Comparison of ENCODE assay signal across 8 cellular contexts in genomic region chr6:37051138-37052026, GRCh38. TPM values are rescaled to one million over a fixed set of nuclear protein-coding genes. Genes with fewer than 3 reads are reported as not detected.
A peak's percentile ranks its signal among the peaks of the same experiment; 100 is the strongest.
DNase-seq lines count a peak whose midpoint lies in the region; ATAC-seq lines count a peak whose summit lies in the region.

No MANE protein-coding gene starts in this region.

- no peak overlapping the region for H2AFZ ChIP-seq in mesenchymal stem cell (ENCODE audit: low read depth, low read length)

- peak; percentile 62 for ATAC-seq in activated CD8-positive, alpha-beta T cell treated with anti-CD3 and anti-CD28 coated beads, Interleukin-2, amount 10 ng/mL, durations not matched to agents 7 days and 5 days
- no peak for ATAC-seq in GM21717 (IDR thresholded peaks at IDR 0.05; ENCODE audit: unreplicated experiment)

- H2BK15ac ChIP-seq in mesenchymal stem cell (ENCODE audit: low read depth, poor library complexity, severe bottlenecking): no peak overlapping the region

- H2BK5ac ChIP-seq in mesenchymal stem cell (ENCODE audit: low read depth, low read length, poor library complexity, severe bottlenecking): no peak overlapping the region

- no peak overlapping the region for H3K27ac ChIP-seq in mesenchymal stem cell (ENCODE audit: low read length, poor library complexity, severe bottlenecking)

- no peak overlapping the region for H3K23ac ChIP-seq in mesenchymal stem cell (ENCODE audit: low read length in 2 of 2)

- H3K4me2 ChIP-seq in mesenchymal stem cell (ENCODE audit: low read length, poor library complexity, severe bottlenecking): no peak overlapping the region

- H3K4me1 ChIP-seq in mesenchymal stem cell (ENCODE audit: control insufficient read depth, insufficient read depth, low read depth, low read length): peaks cover 24% of the 10 kb centered on the region

- peaks cover 9% of the 10 kb centered on the region for H3K36me3 Mint-ChIP-seq in activated CD8-positive, alpha-beta T cell treated with anti-CD3 and anti-CD28 coated beads, Interleukin-2, amount 10 ng/mL, durations not matched to agents 7 days and 5 days (ENCODE audit: low read depth)

- peak overlapping the region; percentile 49 for H2AK5ac ChIP-seq in mesenchymal stem cell (ENCODE audit: low read length, severe bottlenecking)

- CTCF ChIA-PET in activated CD8-positive, alpha-beta T cell treated with anti-CD3 and anti-CD28 coated beads, Interleukin-2, amount 10 ng/mL, durations not matched to agents 7 days and 5 days (lab: Charles Lee): interaction anchor here (0.7 to 18.3 kb wide), 30 partner anchors 8 to 263 kb away, joined by 3 to 506 read pairs (median 5); partner anchors contain the start of genes C6orf89, PIM1 and PPIL1

- peak overlapping the region; percentile 28 for H4K8ac ChIP-seq in mesenchymal stem cell (ENCODE audit: low read length)

- no peaks in the 10 kb centered on the region for H3K9me3 Mint-ChIP-seq in activated CD8-positive, alpha-beta T cell treated with anti-CD3 and anti-CD28 coated beads, Interleukin-2, amount 10 ng/mL, durations not matched to agents 7 days and 5 days (ENCODE audit: insufficient read depth)

- no peak overlapping the region for H3K9ac ChIP-seq in mesenchymal stem cell (ENCODE audit: low read length)

- no peak overlapping the region for H3K14ac ChIP-seq in mesenchymal stem cell (ENCODE audit: low read length in 2 of 2)

- DNase-seq in DMS53 (lab: John Stamatoyannopoulos, UW): peak; percentile 86
- DNase-seq in HT-29 (ENCODE audit: low spot score): peak; percentile 85
- DNase-seq in NK-92 (lab: John Stamatoyannopoulos, UW; ENCODE audit: unreplicated experiment): peak; percentile 26
- peak; percentile 95 for DNase-seq in activated CD8-positive, alpha-beta T cell treated with anti-CD3 and anti-CD28 coated beads, Interleukin-2, amount 10 ng/mL, durations not matched to agents 7 days and 5 days
- peak; percentile 93 for DNase-seq in ecto neural progenitor cell (ENCODE audit: low spot score)
- DNase-seq in mesenchymal stem cell: peak; percentile 79
- peak; percentile 81 for DNase-seq in stimulated activated CD8-positive, alpha-beta memory T cell treated with anti-CD3 and anti-CD28 coated beads, Interleukin-15, amount 100 ng/mL, for 1 hour (ENCODE audit: low read depth)

- no peak overlapping the region for H3K4me3 ChIP-seq in mesenchymal stem cell (ENCODE audit: insufficient read depth in 1 of 2, low read depth in 1 of 2, low read length in 2 of 2)

- no peaks in the 10 kb centered on the region for H3K9me3 ChIP-seq in mesenchymal stem cell (ENCODE audit: control insufficient read depth, low read length)

- WGBS in mesenchymal stem cell: 26% methylated on average over 23 of the region's 25 CpGs

- H3K79me1 ChIP-seq in mesenchymal stem cell (replicated peaks; ENCODE audit: low read length, poor library complexity, severe bottlenecking): no peaks in the 10 kb centered on the region

- H3K4me3 Mint-ChIP-seq in activated CD8-positive, alpha-beta T cell treated with anti-CD3 and anti-CD28 coated beads, Interleukin-2, amount 10 ng/mL, durations not matched to agents 7 days and 5 days: peak overlapping the region; percentile 80

- peaks cover 76% of the 10 kb centered on the region for H3K4me1 Mint-ChIP-seq in activated CD8-positive, alpha-beta T cell treated with anti-CD3 and anti-CD28 coated beads, Interleukin-2, amount 10 ng/mL, durations not matched to agents 7 days and 5 days (ENCODE audit: low read depth)

- H3K18ac ChIP-seq in mesenchymal stem cell (ENCODE audit: low read depth in 1 of 2, low read length in 2 of 2): peak overlapping the region; percentile 40 to 64

- no peak overlapping the region for H2BK120ac ChIP-seq in mesenchymal stem cell (ENCODE audit: low read depth, low read length)

- H3K27ac Mint-ChIP-seq in activated CD8-positive, alpha-beta T cell treated with anti-CD3 and anti-CD28 coated beads, Interleukin-2, amount 10 ng/mL, durations not matched to agents 7 days and 5 days: peak overlapping the region; percentile 89

- H4K91ac ChIP-seq in mesenchymal stem cell (ENCODE audit: low read length): peak overlapping the region; percentile 37

- no peaks in the 10 kb centered on the region for H3K36me3 ChIP-seq in mesenchymal stem cell (ENCODE audit: control insufficient read depth in 1 of 2, insufficient read depth in 2 of 2, low read depth in 1 of 2, low read length in 2 of 2)

- H3K4ac ChIP-seq in mesenchymal stem cell (ENCODE audit: low read depth in 1 of 2, low read length in 2 of 2): peak overlapping the region in 1 of 2 experiments; percentile 9

- H3K27me3 Mint-ChIP-seq in activated CD8-positive, alpha-beta T cell treated with anti-CD3 and anti-CD28 coated beads, Interleukin-2, amount 10 ng/mL, durations not matched to agents 7 days and 5 days (ENCODE audit: low read depth): no peaks in the 10 kb centered on the region

- POLR2A ChIA-PET in activated CD8-positive, alpha-beta T cell treated with anti-CD3 and anti-CD28 coated beads, Interleukin-2, amount 10 ng/mL, durations not matched to agents 7 days and 5 days (lab: Charles Lee): interaction anchor here (0.7 to 14.7 kb wide), 23 partner anchors 13 to 382 kb away, joined by 3 to 574 read pairs (median 4); partner anchors contain the start of genes CMTR1, MTCH1, PIM1 and TBC1D22B

- peak overlapping the region; percentile 75 to 96 for H2BK12ac ChIP-seq in mesenchymal stem cell (ENCODE audit: low read length in 2 of 2)

- peaks cover 0 to 9% of the 10 kb centered on the region in 2 experiments for H3K27me3 ChIP-seq in mesenchymal stem cell (ENCODE audit: control insufficient read depth in 1 of 2, insufficient read depth in 1 of 2, low read length in 2 of 2)

RNA-seq across cellular contexts. Expression of gene FGD2, which starts 45.9 kb away (rescaled TPM):
- total RNA-seq in HT-29 (2014; rRNA removed; shearing (Covaris generic)): 0.31 and 0.53 TPM in 2 replicates
- total RNA-seq in activated CD8-positive, alpha-beta T cell treated with anti-CD3 and anti-CD28 coated beads, Interleukin-2, amount 10 ng/mL, durations not matched to agents 7 days and 5 days: 10 to 100 TPM; 10.1 to 12.1 TPM
- polyA plus RNA-seq in mesenchymal stem cell (2013, experiment 1 of 2): 0.03 TPM
- not detected for polyA plus RNA-seq in mesenchymal stem cell (2013, experiment 2 of 2)

Comparison
In these comparisons a context has a peak if more than half of its experiments do, and no peak if none do; other contexts are left out.
1. DNase-seq: peak in every context shown above with its lines; median percentile 95 in activated CD8-positive, alpha-beta T cell treated with anti-CD3 and anti-CD28 coated beads, Interleukin-2, amount 10 ng/mL, durations not matched to agents 7 days and 5 days; 93 in ecto neural progenitor cell; 86 in DMS53; 85 in HT-29; 81 in stimulated activated CD8-positive, alpha-beta memory T cell treated with anti-CD3 and anti-CD28 coated beads, Interleukin-15, amount 100 ng/mL, for 1 hour; 79 in mesenchymal stem cell; 26 in NK-92.